ENCODE assay signal across 8 cellular contexts in genomic region chrX:133792198-133792953, GRCh38.
A peak's percentile ranks its signal among the peaks of the same experiment; 100 is the strongest.
DNase-seq lines count a peak whose midpoint lies in the region; ATAC-seq and TF ChIP-seq lines count a peak whose summit lies in the region.

No MANE protein-coding gene starts in this region.

- H3K4me3 ChIP-seq in heart left ventricle (peak overlapping the region in 8 of 12 donors; percentile 12 to 41 (median 26)), vagina (peak overlapping the region in 1 of 2 donors; percentile 24)

- no peaks in the 10 kb centered on the region for H3K4me1 Mint-ChIP-seq in activated naive CD8-positive, alpha-beta T cell treated with anti-CD3 and anti-CD28 coated beads for 36 hours
- H3K4me1 Mint-ChIP-seq in progenitor cell of endocrine pancreas (ENCODE audit: low read depth): peaks cover 20% of the 10 kb centered on the region

- peak; percentile 80 for ATAC-seq in GM21576 (IDR thresholded peaks at IDR 0.05; ENCODE audit: unreplicated experiment)
- ATAC-seq in heart left ventricle: peak; percentile 37 to 75 (median 70)

- WGBS in heart left ventricle, 4 donors: 4 to 17% (median 9%) methylated on average over 7 of the region's 7 CpGs

- no peaks in the 10 kb centered on the region for H3K36me3 Mint-ChIP-seq in activated naive CD8-positive, alpha-beta T cell treated with anti-CD3 and anti-CD28 coated beads for 36 hours
- H3K36me3 Mint-ChIP-seq in progenitor cell of endocrine pancreas (ENCODE audit: insufficient read depth): no peaks in the 10 kb centered on the region

- no peaks in the 10 kb centered on the region for H3K9me3 Mint-ChIP-seq in activated naive CD8-positive, alpha-beta T cell treated with anti-CD3 and anti-CD28 coated beads for 36 hours
- H3K9me3 Mint-ChIP-seq in progenitor cell of endocrine pancreas (ENCODE audit: low read depth): no peaks in the 10 kb centered on the region

- peak; percentile 67 to 96 (median 81) for TF ChIP-seq CTCF in heart left ventricle (IDR thresholded peaks at IDR 0.05)
- TF ChIP-seq CTCF in progenitor cell of endocrine pancreas (IDR thresholded peaks at IDR 0.05; ENCODE audit: unreplicated experiment): peak; percentile 100
- TF ChIP-seq CTCF in vagina (IDR thresholded peaks at IDR 0.05): peak; percentile 55 to 81 (median 79)

- H3K9me3 ChIP-seq in heart left ventricle (no peaks in the 10 kb centered on the region), vagina (no peaks in the 10 kb centered on the region)

- H3K27ac ChIP-seq in heart left ventricle (no peak overlapping the region), vagina (no peak overlapping the region)

- no peak overlapping the region for H3K4me3 Mint-ChIP-seq in activated naive CD8-positive, alpha-beta T cell treated with anti-CD3 and anti-CD28 coated beads for 36 hours
- H3K4me3 Mint-ChIP-seq in progenitor cell of endocrine pancreas (ENCODE audit: low read depth): peak overlapping the region; percentile 56

- intact Hi-C loops in heart left ventricle (cut with DNase I): loop anchor here in 8 of 10 donors (2.0 to 10.0 kb wide), 6 partner anchors 130 to 605 kb away; no protein-coding TSS in a partner anchor
- intact Hi-C loops in vagina (cut with DNase I): no loop called here

- no peak overlapping the region for H3K27ac Mint-ChIP-seq in activated naive CD8-positive, alpha-beta T cell treated with anti-CD3 and anti-CD28 coated beads for 36 hours
- peak overlapping the region; percentile 67 for H3K27ac Mint-ChIP-seq in progenitor cell of endocrine pancreas

- TF ChIP-seq POLR2A in heart left ventricle (IDR thresholded peaks at IDR 0.05) (no peak), vagina (IDR thresholded peaks at IDR 0.05) (no peak)

- H3K36me3 ChIP-seq in heart left ventricle (no peaks in the 10 kb centered on the region), vagina (no peaks in the 10 kb centered on the region)

- H3K4me1 ChIP-seq in heart left ventricle: no peaks in the 10 kb centered on the region
- no peaks in the 10 kb centered on the region for H3K4me1 ChIP-seq in vagina

- H3K27me3 ChIP-seq in heart left ventricle: peaks cover 0 to 34% (median 0%) of the 10 kb centered on the region in 9 donors
- H3K27me3 ChIP-seq in vagina: no peaks in the 10 kb centered on the region

- DNase-seq in DMS153 (lab: John Stamatoyannopoulos, UW) (peak; percentile 77), M059J (ENCODE audit: low read depth) (peak; percentile 68), SK-N-DZ (ENCODE audit: low spot score) (peak; percentile 38), heart left ventricle (peak; percentile 18 to 63 (median 56)), progenitor cell of endocrine pancreas (ENCODE audit: low spot score, unreplicated experiment) (peak; percentile 63), vagina (ENCODE audit: extremely low spot score in 2 of 2) (no peak)
- DNase-seq in activated naive CD8-positive, alpha-beta T cell treated with anti-CD3 and anti-CD28 coated beads for 36 hours: peak; percentile 33

- H3K27me3 Mint-ChIP-seq in activated naive CD8-positive, alpha-beta T cell treated with anti-CD3 and anti-CD28 coated beads for 36 hours: no peaks in the 10 kb centered on the region
- no peaks in the 10 kb centered on the region for H3K27me3 Mint-ChIP-seq in progenitor cell of endocrine pancreas

Comparison
In these comparisons a context has a peak if more than half of its experiments do, and no peak if none do; other contexts are left out.
1. DNase-seq: peak in DMS153 (single experiment), M059J (single experiment), SK-N-DZ (single experiment), activated naive CD8-positive, alpha-beta T cell treated with anti-CD3 and anti-CD28 coated beads for 36 hours (single experiment), heart left ventricle (5 of 5) and progenitor cell of endocrine pancreas (single experiment); none in vagina (0 of 2).
2. Peak in every context shown above with its lines, with median percentiles within 50 percentile points of each other: CTCF ChIP-seq.